3 cellular contexts compared by ENCODE assay signal in genomic region chr19:17363852-17364605, GRCh38.
A peak's percentile ranks its signal among the peaks of the same experiment; 100 is the strongest.
TF ChIP-seq lines count a peak whose summit lies in the region.

No MANE protein-coding gene starts in this region.

TF ChIP-seq in HEK293, 187 proteins besides CTCF, POLR2A, EP300 and RAD21:
- TF ChIP-seq ZNF121 (tag by site-specific recombination; IDR thresholded peaks at IDR 0.05) = 0 out of 2 replicates have a peak, but pooled peaks have one; percentile 47

TF ChIP-seq in WTC11, 78 proteins besides CTCF, POLR2A, EP300 and RAD21:
- TF ChIP-seq ZNF121 (CRISPR knock-in tag; IDR thresholded peaks at IDR 0.05) = peak; percentile 52; the same call in 1 of the 2 replicates

TF ChIP-seq in HepG2, 621 proteins besides CTCF, POLR2A, EP300 and RAD21:
- peak; percentile 37; the same call in 1 of the 2 replicates for TF ChIP-seq ZNF121 (CRISPR knock-in tag; IDR thresholded peaks at IDR 0.05)
